Comparison of ENCODE assay signal across 1 cellular context in the genomic region with DNA sequence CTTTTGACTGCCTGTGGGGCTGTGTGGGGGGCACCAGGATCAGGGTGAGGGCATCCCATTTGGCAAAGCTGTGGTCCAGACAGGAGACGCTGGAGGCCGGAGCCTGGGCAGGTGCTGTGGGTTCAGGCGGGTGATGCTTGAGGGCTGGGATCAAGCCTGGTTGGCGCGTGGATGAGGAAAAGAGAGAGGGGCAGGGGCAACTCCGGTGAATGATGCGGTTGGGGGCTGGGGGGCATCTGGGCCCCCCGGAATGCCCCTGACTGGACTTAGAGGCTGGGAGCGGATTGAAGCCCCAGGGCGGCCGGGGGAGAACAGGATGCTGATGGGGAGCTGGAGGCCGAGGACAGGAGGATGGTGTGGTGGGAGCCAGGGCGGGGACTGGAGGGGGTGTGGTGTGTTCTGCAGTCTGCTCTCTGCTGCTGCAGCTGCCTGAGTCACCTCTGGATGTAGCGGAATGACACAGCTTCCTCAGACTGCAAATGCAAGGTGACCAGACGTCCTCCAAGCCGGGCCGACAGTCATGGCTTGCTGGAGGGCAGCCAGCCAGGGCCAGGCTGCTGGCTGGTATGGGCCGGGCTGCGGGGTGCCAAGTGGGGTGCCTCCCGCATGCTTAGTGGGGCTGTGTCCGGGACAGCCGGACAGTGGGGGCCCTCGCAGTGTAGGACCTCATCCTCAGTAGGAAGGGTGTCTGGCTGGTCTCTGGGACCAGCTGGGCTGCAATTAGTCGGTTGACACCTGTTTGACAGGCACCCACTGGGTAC.
A peak's percentile ranks its signal among the peaks of the same experiment; 100 is the strongest.
TF ChIP-seq lines count a peak whose summit lies in the region.

No MANE protein-coding gene starts in this region.

TF ChIP-seq in A549, 52 proteins besides CTCF, POLR2A, EP300 and RAD21 (continued from another document):
- TF ChIP-seq REST (IDR thresholded peaks at IDR 0.05) (peak; percentile 3; the same call in 1 of the 2 replicates), RCOR1 (IDR thresholded peaks at IDR 0.05; ENCODE audit: low read depth, low read length) (no peak), FOXS1 (CRISPR knock-in tag; IDR thresholded peaks at IDR 0.05) (no peak), KDM1A (IDR thresholded peaks at IDR 0.05; ENCODE audit: low read depth) (no peak), ZNF302 (CRISPR knock-in tag; IDR thresholded peaks at IDR 0.05) (no peak), FOSL2 (IDR thresholded peaks at IDR 0.05) (no peak; the same call in 1 of the 2 replicates), FOSL2 (CRISPR knock-in tag; IDR thresholded peaks at IDR 0.05) (peak; percentile 74), CHD2 (IDR thresholded peaks at IDR 0.05; ENCODE audit: low read length, partially characterized antibody) (no peak), ESRRA (IDR thresholded peaks at IDR 0.05; ENCODE audit: borderline replicate concordance, low read length) (no peak), NPAS2 (CRISPR knock-in tag; IDR thresholded peaks at IDR 0.05; ENCODE audit: borderline replicate concordance) (no peak), PBX3 (IDR thresholded peaks at IDR 0.05) (no peak), MYC (IDR thresholded peaks at IDR 0.05; ENCODE audit: borderline replicate concordance, low read length) (no peak), KDM5A (IDR thresholded peaks at IDR 0.05) (no peak), NR3C1 (IDR thresholded peaks at IDR 0.05) (no peak), MAZ (IDR thresholded peaks at IDR 0.05; ENCODE audit: borderline replicate concordance, low read depth, low read length) (no peak), ZC3H11A (IDR thresholded peaks at IDR 0.05) (no peak), TP53 (CRISPR knock-in tag; IDR thresholded peaks at IDR 0.05) (no peak), FOSB (CRISPR knock-in tag; IDR thresholded peaks at IDR 0.05) (peak; percentile 85; the same call in 1 of the 2 replicates), CHD4 (IDR thresholded peaks at IDR 0.05; ENCODE audit: borderline replicate concordance) (no peak), POLR2AphosphoS2 (conservative IDR thresholded peaks at IDR 0.05; ENCODE audit: low read length) (peak; percentile 37; the same call in 1 of the 2 replicates), TFCP2L1 (CRISPR knock-in tag; IDR thresholded peaks at IDR 0.05) (peak; percentile 10; the same call in 1 of the 2 replicates), CBX2 (IDR thresholded peaks at IDR 0.05; ENCODE audit: borderline replicate concordance, low read depth) (no peak), HDAC2 (IDR thresholded peaks at IDR 0.05) (no peak), RFX5 (IDR thresholded peaks at IDR 0.05) (no peak), HEYL (CRISPR knock-in tag; IDR thresholded peaks at IDR 0.05) (no peak), HMGXB4 (CRISPR knock-in tag; IDR thresholded peaks at IDR 0.05; ENCODE audit: borderline replicate concordance) (no peak), ZFP36 (IDR thresholded peaks at IDR 0.05; ENCODE audit: borderline replicate concordance, partially characterized antibody) (no peak), ATOH8 (CRISPR knock-in tag; IDR thresholded peaks at IDR 0.05; ENCODE audit: low read depth) (0 out of 2 replicates have a peak, but pooled peaks have one; percentile 3), CEBPB (IDR thresholded peaks at IDR 0.05) (no peak), RNF2 (IDR thresholded peaks at IDR 0.05; ENCODE audit: borderline replicate concordance, low read depth) (no peak), MAFK (IDR thresholded peaks at IDR 0.05; ENCODE audit: partially characterized antibody) (peak; percentile 66), HOXA7 (CRISPR knock-in tag; IDR thresholded peaks at IDR 0.05) (no peak; the same call in none of the 2 replicates), ELK1 (IDR thresholded peaks at IDR 0.05; ENCODE audit: low read depth, low read length) (no peak), RARB (CRISPR knock-in tag; IDR thresholded peaks at IDR 0.05) (no peak), BHLHE40 (IDR thresholded peaks at IDR 0.05; ENCODE audit: low read depth, low read length) (no peak), ZSCAN20 (CRISPR knock-in tag; IDR thresholded peaks at IDR 0.05) (no peak), SREBF2 (IDR thresholded peaks at IDR 0.05) (no peak), EHMT2 (IDR thresholded peaks at IDR 0.05; ENCODE audit: low read depth) (no peak), EHF (CRISPR knock-in tag; IDR thresholded peaks at IDR 0.05) (peak; percentile 17; the same call in 1 of the 2 replicates), HOXB5 (CRISPR knock-in tag; IDR thresholded peaks at IDR 0.05) (peak; percentile 47; the same call in 1 of the 2 replicates), GATA3 (IDR thresholded peaks at IDR 0.05; ENCODE audit: borderline replicate concordance) (peak; percentile 36; the same call in 1 of the 2 replicates), PHF8 (IDR thresholded peaks at IDR 0.05; ENCODE audit: borderline replicate concordance, low read depth) (no peak), CBX8 (IDR thresholded peaks at IDR 0.05) (no peak), SMC3 (IDR thresholded peaks at IDR 0.05) (no peak), HOXB13 (CRISPR knock-in tag; IDR thresholded peaks at IDR 0.05; ENCODE audit: low read depth) (no peak), JUNB (IDR thresholded peaks at IDR 0.05) (no peak)
- TF ChIP-seq, protein P1, sequence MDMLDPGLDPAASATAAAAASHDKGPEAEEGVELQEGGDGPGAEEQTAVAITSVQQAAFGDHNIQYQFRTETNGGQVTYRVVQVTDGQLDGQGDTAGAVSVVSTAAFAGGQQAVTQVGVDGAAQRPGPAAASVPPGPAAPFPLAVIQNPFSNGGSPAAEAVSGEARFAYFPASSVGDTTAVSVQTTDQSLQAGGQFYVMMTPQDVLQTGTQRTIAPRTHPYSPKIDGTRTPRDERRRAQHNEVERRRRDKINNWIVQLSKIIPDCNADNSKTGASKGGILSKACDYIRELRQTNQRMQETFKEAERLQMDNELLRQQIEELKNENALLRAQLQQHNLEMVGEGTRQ (IDR thresholded peaks at IDR 0.05): no peak
- TF ChIP-seq, protein P2, sequence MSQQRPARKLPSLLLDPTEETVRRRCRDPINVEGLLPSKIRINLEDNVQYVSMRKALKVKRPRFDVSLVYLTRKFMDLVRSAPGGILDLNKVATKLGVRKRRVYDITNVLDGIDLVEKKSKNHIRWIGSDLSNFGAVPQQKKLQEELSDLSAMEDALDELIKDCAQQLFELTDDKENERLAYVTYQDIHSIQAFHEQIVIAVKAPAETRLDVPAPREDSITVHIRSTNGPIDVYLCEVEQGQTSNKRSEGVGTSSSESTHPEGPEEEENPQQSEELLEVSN (IDR thresholded peaks at IDR 0.05; ENCODE audit: borderline replicate concordance, low read depth): 0 out of 2 replicates have a peak, but pooled peaks have one; percentile 11
- TF ChIP-seq, protein P3, sequence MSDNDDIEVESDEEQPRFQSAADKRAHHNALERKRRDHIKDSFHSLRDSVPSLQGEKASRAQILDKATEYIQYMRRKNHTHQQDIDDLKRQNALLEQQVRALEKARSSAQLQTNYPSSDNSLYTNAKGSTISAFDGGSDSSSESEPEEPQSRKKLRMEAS (IDR thresholded peaks at IDR 0.05): no peak; the same call in 1 of the 2 replicates
- TF ChIP-seq, protein P4, sequence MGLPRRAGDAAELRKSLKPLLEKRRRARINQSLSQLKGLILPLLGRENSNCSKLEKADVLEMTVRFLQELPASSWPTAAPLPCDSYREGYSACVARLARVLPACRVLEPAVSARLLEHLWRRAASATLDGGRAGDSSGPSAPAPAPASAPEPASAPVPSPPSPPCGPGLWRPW (IDR thresholded peaks at IDR 0.05): no peak
TF ChIP-seq in A549: peak in this region for 12.
